ENCODE assay signal across 8 cellular contexts in genomic region chr1:40344597-40344996, GRCh38. TPM values are rescaled to one million over a fixed set of nuclear protein-coding genes. Genes with fewer than 3 reads are reported as not detected.
DNase-seq lines count a peak whose midpoint lies in the region; ATAC-seq and TF ChIP-seq lines count a peak whose summit lies in the region.

No MANE protein-coding gene starts in this region.

- ATAC-seq in left colon = peak; percentile 56
- no peak for ATAC-seq in HG02973 (IDR thresholded peaks at IDR 0.05; ENCODE audit: unreplicated experiment)

- H3K4me3 Mint-ChIP-seq in activated naive CD4-positive, alpha-beta T cell treated with anti-CD3 and anti-CD28 coated beads, Interleukin-2, amount 50 U/mL, for 24 hours = peak overlapping the region; percentile 64

- peak overlapping the region; percentile 38 for H3K27ac Mint-ChIP-seq in activated naive CD4-positive, alpha-beta T cell treated with anti-CD3 and anti-CD28 coated beads, Interleukin-2, amount 50 U/mL, for 24 hours

- no peak for TF ChIP-seq CTCF in NB4 (IDR thresholded peaks at IDR 0.05; ENCODE audit: low read depth, low read length)

- no peak overlapping the region for H3K4me3 ChIP-seq in NB4 (ENCODE audit: low read depth, low read length)

- TF ChIP-seq POLR2A in NB4 (IDR thresholded peaks at IDR 0.05; ENCODE audit: extremely low read depth, insufficient read length) = no peak

- peaks cover 1% of the 10 kb centered on the region for H3K36me3 Mint-ChIP-seq in activated naive CD4-positive, alpha-beta T cell treated with anti-CD3 and anti-CD28 coated beads, Interleukin-2, amount 50 U/mL, for 24 hours

- peaks cover 45% of the 10 kb centered on the region for H3K4me1 Mint-ChIP-seq in activated naive CD4-positive, alpha-beta T cell treated with anti-CD3 and anti-CD28 coated beads, Interleukin-2, amount 50 U/mL, for 24 hours

- intact Hi-C loops in left colon (cut with DNase I, micrococcal nuclease) = loop anchor here in 1 of 2 donors (10.0 kb wide), 1 partner anchor 60 kb away; no protein-coding TSS in a partner anchor

- H3K9me3 Mint-ChIP-seq in activated naive CD4-positive, alpha-beta T cell treated with anti-CD3 and anti-CD28 coated beads, Interleukin-2, amount 50 U/mL, for 24 hours = peaks cover 4% of the 10 kb centered on the region

- peak in 9 of 14 donors; percentile 2 to 12 (median 8) for DNase-seq in C1 segment of cervical spinal cord (lab: John Stamatoyannopoulos, UW)
- peak; percentile 67 for DNase-seq in NB4 (ENCODE audit: low read depth)
- DNase-seq in left colon = peak; percentile 35 to 44
- DNase-seq in superior temporal gyrus (ENCODE audit: extremely low spot score) = peak; percentile 33
- DNase-seq in NCI-H510A (lab: John Stamatoyannopoulos, UW) = no peak
- DNase-seq in DMS79 treated with DMSO at 0.1 percent for 48 hours (lab: John Stamatoyannopoulos, UW) = no peak

- no peaks in the 10 kb centered on the region for H3K27me3 Mint-ChIP-seq in activated naive CD4-positive, alpha-beta T cell treated with anti-CD3 and anti-CD28 coated beads, Interleukin-2, amount 50 U/mL, for 24 hours

RNA-seq across cellular contexts. Expression of gene COL9A2, which starts 27.5 kb away (rescaled TPM):
- total RNA-seq in left colon = 1 to 10 TPM; 3.7 to 5.7 TPM

RNA-seq across cellular contexts. Expression of gene SMAP2, which starts 28.9 kb away (rescaled TPM):
- total RNA-seq in left colon = 10 to 100 TPM; 23.9 to 27.2 TPM

Comparison
In these comparisons a context has a peak if more than half of its experiments do, and no peak if none do; other contexts are left out.
1. DNase-seq: peak in C1 segment of cervical spinal cord (9 of 14), NB4 (single experiment), left colon (2 of 2) and superior temporal gyrus (single experiment); none in NCI-H510A (single experiment) and DMS79 treated with DMSO at 0.1 percent for 48 hours (single experiment).